In the genomic region with DNA sequence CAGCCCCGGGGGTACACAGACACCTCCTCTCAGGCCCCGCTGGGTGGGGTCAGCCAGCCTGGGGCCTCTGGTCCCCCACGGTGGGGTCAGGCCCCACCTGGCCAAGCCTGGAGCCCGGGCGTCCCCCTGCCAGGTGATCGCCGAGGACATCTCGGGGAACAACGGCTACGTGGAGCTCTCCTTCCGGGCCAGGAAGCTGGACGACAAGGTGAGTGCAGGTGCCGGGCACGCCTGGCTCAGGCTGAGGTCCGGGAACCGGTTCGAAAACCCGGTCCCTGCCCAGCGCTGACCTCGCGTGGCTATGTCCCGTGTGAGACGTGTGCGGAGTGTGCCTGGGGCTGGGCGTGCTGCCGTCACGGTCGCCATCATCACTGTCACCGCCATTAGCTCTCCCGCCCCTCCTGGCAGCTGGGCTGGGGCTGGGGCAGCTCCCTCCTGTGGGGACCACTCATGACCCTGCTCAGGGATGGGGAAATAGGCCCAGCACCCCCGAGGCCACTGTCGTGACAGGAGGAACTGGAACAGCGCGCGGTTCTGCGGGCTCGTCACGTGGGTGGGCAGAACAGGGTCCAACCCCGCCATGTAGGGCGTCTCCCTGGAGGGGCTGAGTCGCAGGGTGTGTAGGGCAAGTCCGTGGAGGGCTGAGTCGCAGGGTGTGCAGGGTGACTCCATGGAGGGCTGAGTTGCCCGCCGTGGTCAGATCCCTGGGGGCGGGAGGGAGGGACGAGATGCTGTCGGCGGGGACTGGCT, we compare ENCODE assay signal across 23 cellular contexts. TPM values are rescaled to one million over a fixed set of nuclear protein-coding genes. Genes with fewer than 3 reads are reported as not detected.
"Had no signal": no experiment of that assay in that cellular context is flagged by ENCODE, and none has a peak within 500 bp of the region (broad histone marks: within the 10 kb centered on the region; RNA-seq: fewer than 3 reads in every experiment).

No MANE protein-coding gene starts in this region.

- H3K4me3 Mint-ChIP-seq: activated CD4-positive, alpha-beta memory T cell treated with anti-CD3 and anti-CD28 coated beads, Interleukin-2, amount 10 ng/mL, durations not matched to agents 7 days and 5 days; activated CD4-positive, alpha-beta T cell treated with anti-CD3 and anti-CD28 coated beads, Interleukin-2, amount 10 ng/mL, durations not matched to agents 24 days and 14 days; activated naive CD4-positive, alpha-beta T cell treated with anti-CD3 and anti-CD28 coated beads, Interleukin-2, amount 10 ng/mL, durations not matched to agents 7 days and 5 days; activated naive CD8-positive, alpha-beta T cell treated with anti-CD3 and anti-CD28 coated beads, Interleukin-2, amount 50 U/mL, for 24 hours; activated T-cell treated with anti-CD3 and anti-CD28 coated beads, Interleukin-2, amount 50 U/mL, for 72 hours; naive B cell; stimulated activated naive CD8-positive, alpha-beta T cell treated with anti-CD3 and anti-CD28 coated beads, Interleukin-15, Interleukin-2, amounts not matched to agents 100 ng/mL and 50 ng/mL, for 24 hours; T-helper 1 cell treated with Interleukin-12 subunit alpha and Interleukin-12 subunit beta and Interleukin-4 antibody, amounts not matched to agents 30 μg/mL and 1 μg/mL, for 36 hours had no signal

- H3K36me3 ChIP-seq: heart right ventricle, lower lobe of right lung, tibial artery had no signal

- FAIRE-seq: keratinocyte had no signal

- H3K36me3 Mint-ChIP-seq: activated naive CD4-positive, alpha-beta T cell treated with anti-CD3 and anti-CD28 coated beads, Interleukin-2, amount 10 ng/mL, durations not matched to agents 7 days and 5 days; naive B cell had no signal

- H3K27ac ChIP-seq: body of pancreas, epithelial cell of prostate, heart right ventricle, lower lobe of right lung, tibial artery had no signal

- H3K27ac Mint-ChIP-seq: activated CD4-positive, alpha-beta memory T cell treated with anti-CD3 and anti-CD28 coated beads, Interleukin-2, amount 10 ng/mL, durations not matched to agents 7 days and 5 days; activated CD4-positive, alpha-beta T cell treated with anti-CD3 and anti-CD28 coated beads, Interleukin-2, amount 10 ng/mL, durations not matched to agents 24 days and 14 days; activated naive CD8-positive, alpha-beta T cell treated with anti-CD3 and anti-CD28 coated beads, Interleukin-2, amount 50 U/mL, for 24 hours; activated T-cell treated with anti-CD3 and anti-CD28 coated beads, Interleukin-2, amount 50 U/mL, for 72 hours; naive B cell; stimulated activated naive CD8-positive, alpha-beta T cell treated with anti-CD3 and anti-CD28 coated beads, Interleukin-15, Interleukin-2, amounts not matched to agents 100 ng/mL and 50 ng/mL, for 24 hours; T-helper 1 cell treated with Interleukin-12 subunit alpha and Interleukin-12 subunit beta and Interleukin-4 antibody, amounts not matched to agents 30 μg/mL and 1 μg/mL, for 36 hours had no signal

- H3K9me3 ChIP-seq: body of pancreas, heart right ventricle, lower lobe of right lung, tibial artery had no signal

- H3K4me1 Mint-ChIP-seq: activated CD4-positive, alpha-beta memory T cell treated with anti-CD3 and anti-CD28 coated beads, Interleukin-2, amount 10 ng/mL, durations not matched to agents 7 days and 5 days; activated CD4-positive, alpha-beta T cell treated with anti-CD3 and anti-CD28 coated beads, Interleukin-2, amount 10 ng/mL, durations not matched to agents 24 days and 14 days; activated naive CD4-positive, alpha-beta T cell treated with anti-CD3 and anti-CD28 coated beads, Interleukin-2, amount 10 ng/mL, durations not matched to agents 7 days and 5 days; activated naive CD8-positive, alpha-beta T cell treated with anti-CD3 and anti-CD28 coated beads, Interleukin-2, amount 50 U/mL, for 24 hours; naive B cell had no signal

- DNase-seq: activated CD4-positive, alpha-beta memory T cell treated with anti-CD3 and anti-CD28 coated beads, Interleukin-2, amount 10 ng/mL, durations not matched to agents 7 days and 5 days; activated CD4-positive, alpha-beta T cell treated with anti-CD3 and anti-CD28 coated beads, Interleukin-2, amount 10 ng/mL, durations not matched to agents 24 days and 14 days; activated effector memory CD4-positive, alpha-beta T cell treated with Interleukin-2 at 50 U/mL for 16 hours; activated naive CD4-positive, alpha-beta T cell treated with anti-CD3 and anti-CD28 coated beads, Interleukin-2, amount 10 ng/mL, durations not matched to agents 7 days and 5 days; activated naive CD8-positive, alpha-beta T cell treated with anti-CD3 and anti-CD28 coated beads, Interleukin-2, amount 50 U/mL, for 24 hours; activated T-cell treated with anti-CD3 and anti-CD28 coated beads, Interleukin-2, amount 50 U/mL, for 72 hours; body of pancreas; heart right ventricle; lower lobe of right lung; naive B cell; retina; stimulated activated CD4-positive, alpha-beta T cell treated with anti-CD3 and anti-CD28 coated beads, Interleukin-4, amount 100 ng/mL, for 24 hours; T1000; tibial artery had no signal

- ATAC-seq: activated CD4-positive, CD25-positive, alpha-beta regulatory T cell treated with anti-CD3 and anti-CD28 coated beads, Interleukin-2, amount 50 U/mL, for 24 hours; activated naive CD8-positive, alpha-beta T cell treated with anti-CD3 and anti-CD28 coated beads, Interleukin-2, amount 50 U/mL, for 24 hours; activated T-cell treated with anti-CD3 and anti-CD28 coated beads, Interleukin-2, amount 50 U/mL, for 72 hours; body of pancreas had no signal

- H3K4me3 ChIP-seq: body of pancreas, heart right ventricle, lower lobe of right lung, tibial artery had no signal

- H3K9me3 Mint-ChIP-seq: activated CD4-positive, alpha-beta memory T cell treated with anti-CD3 and anti-CD28 coated beads, Interleukin-2, amount 10 ng/mL, durations not matched to agents 7 days and 5 days; activated CD4-positive, alpha-beta T cell treated with anti-CD3 and anti-CD28 coated beads, Interleukin-2, amount 10 ng/mL, durations not matched to agents 24 days and 14 days; activated naive CD8-positive, alpha-beta T cell treated with anti-CD3 and anti-CD28 coated beads, Interleukin-2, amount 50 U/mL, for 24 hours; activated T-cell treated with anti-CD3 and anti-CD28 coated beads, Interleukin-2, amount 50 U/mL, for 72 hours; naive B cell; stimulated activated naive CD8-positive, alpha-beta T cell treated with anti-CD3 and anti-CD28 coated beads, Interleukin-15, Interleukin-2, amounts not matched to agents 100 ng/mL and 50 ng/mL, for 24 hours; T-helper 1 cell treated with Interleukin-12 subunit alpha and Interleukin-12 subunit beta and Interleukin-4 antibody, amounts not matched to agents 30 μg/mL and 1 μg/mL, for 36 hours had no signal

- H3K27me3 ChIP-seq: body of pancreas, heart right ventricle had no signal

- H3K27me3 Mint-ChIP-seq: activated CD4-positive, alpha-beta memory T cell treated with anti-CD3 and anti-CD28 coated beads, Interleukin-2, amount 10 ng/mL, durations not matched to agents 7 days and 5 days; activated CD4-positive, alpha-beta T cell treated with anti-CD3 and anti-CD28 coated beads, Interleukin-2, amount 10 ng/mL, durations not matched to agents 24 days and 14 days; activated naive CD8-positive, alpha-beta T cell treated with anti-CD3 and anti-CD28 coated beads, Interleukin-2, amount 50 U/mL, for 24 hours; naive B cell; progenitor cell of endocrine pancreas; stimulated activated naive CD8-positive, alpha-beta T cell treated with anti-CD3 and anti-CD28 coated beads, Interleukin-15, Interleukin-2, amounts not matched to agents 100 ng/mL and 50 ng/mL, for 24 hours had no signal

RNA-seq across cellular contexts. Expression of gene CPNE7, which starts 8.5 kb away (rescaled TPM):
- total RNA-seq: cardiac septum, urinary bladder had no signal

RNA-seq across cellular contexts. Expression of gene DPEP1, which starts 29.4 kb away (rescaled TPM):
- total RNA-seq: activated CD4-positive, alpha-beta memory T cell treated with anti-CD3 and anti-CD28 coated beads, Interleukin-2, amount 10 ng/mL, durations not matched to agents 7 days and 5 days; activated CD4-positive, alpha-beta T cell treated with anti-CD3 and anti-CD28 coated beads, Interleukin-2, amount 10 ng/mL, durations not matched to agents 24 days and 14 days; activated T-cell treated with anti-CD3 and anti-CD28 coated beads, Interleukin-2, amount 50 U/mL, for 72 hours; cardiac septum; chondrocyte; heart right ventricle had no signal
